Comparison of ENCODE assay signal across 7 cellular contexts in genomic region chr5:64516216-64516615, GRCh38. TPM values are rescaled to one million over a fixed set of nuclear protein-coding genes. Genes with fewer than 3 reads are reported as not detected.
"Had no signal": no experiment of that assay in that cellular context is flagged by ENCODE, and none has a peak within 500 bp of the region (broad histone marks: within the 10 kb centered on the region; RNA-seq: fewer than 3 reads in every experiment).

No MANE protein-coding gene starts in this region.

- DNase-seq: H9, HCEC 1CT, IMR-90, KG1 had no signal

- H3K4me3 ChIP-seq: GM23338, K562 had no signal

RNA-seq across cellular contexts. Expression of gene RGS7BP, which starts 10.4 kb away (rescaled TPM):
- total RNA-seq: HT-29, IMR-90, K562 had no signal
- polyA plus RNA-seq: IMR-90, K562 had no signal
